21 cellular contexts compared by ENCODE assay signal in genomic region chr7:111077001-111077400, GRCh38. TPM values are rescaled to one million over a fixed set of nuclear protein-coding genes. Genes with fewer than 3 reads are reported as not detected.
DNase-seq lines count a peak whose midpoint lies in the region; ATAC-seq and TF ChIP-seq lines count a peak whose summit lies in the region.
"Had no signal": no experiment of that assay in that cellular context is flagged by ENCODE, and none has a peak within 500 bp of the region (broad histone marks: within the 10 kb centered on the region; RNA-seq: fewer than 3 reads in every experiment).

No MANE protein-coding gene starts in this region.

- H3K4me1 Mint-ChIP-seq in activated T-cell treated with anti-CD3 and anti-CD28 coated beads, Interleukin-2, amount 50 U/mL, for 72 hours (ENCODE audit: low read depth) = peaks cover 74% of the 10 kb centered on the region
- peaks cover 59 to 70% (median 61%) of the 10 kb centered on the region in 3 donors for H3K4me1 Mint-ChIP-seq in T-cell
- peaks cover 53% of the 10 kb centered on the region for H3K4me1 Mint-ChIP-seq in activated T-helper 17 cell treated with anti-CD3 and anti-CD28 coated beads, Interleukin-2, amount 50 U/mL, for 72 hours
- H3K4me1 Mint-ChIP-seq: CD14-positive monocyte had no signal

- POLR2A ChIA-PET in T-cell (lab: Charles Lee) = interaction anchor here (0.6 to 1.1 kb wide), 2 partner anchors 10 to 46 kb away, joined by 3 to 11 read pairs; no protein-coding TSS in a partner anchor

- no peaks in the 10 kb centered on the region for H3F3A ChIP-seq in smooth muscle cell (ENCODE audit: low read depth)

- H3K9me3 Mint-ChIP-seq in activated T-cell treated with anti-CD3 and anti-CD28 coated beads, Interleukin-2, amount 50 U/mL, for 72 hours = peaks cover 0 to 1% of the 10 kb centered on the region in 2 donors
- H3K9me3 Mint-ChIP-seq in T-cell = peaks cover 0 to 4% (median 0%) of the 10 kb centered on the region in 3 donors
- no peaks in the 10 kb centered on the region for H3K9me3 Mint-ChIP-seq in activated T-helper 17 cell treated with anti-CD3 and anti-CD28 coated beads, Interleukin-2, amount 50 U/mL, for 72 hours

- no peak overlapping the region for H2AFZ ChIP-seq in smooth muscle cell (ENCODE audit: low read depth)

- H3K9me3 ChIP-seq in smooth muscle cell (replicated peaks; ENCODE audit: low read depth) = no peaks in the 10 kb centered on the region

- no peak for DNase-seq in activated T-cell treated with anti-CD3 and anti-CD28 coated beads, Interleukin-2, amount 50 U/mL, for 72 hours
- no peak for DNase-seq in activated T-cell treated with anti-CD3 and anti-CD28 coated beads, Interleukin-2, amount 50 U/mL, for 48 hours
- DNase-seq in T-cell = no peak
- DNase-seq in smooth muscle cell (lab: John Stamatoyannopoulos, UW; ENCODE audit: unreplicated experiment) = no peak
- no peak for DNase-seq in UCSD-AML1 (lab: John Stamatoyannopoulos, UW; ENCODE audit: unreplicated experiment)
- DNase-seq: AML-193, DMS 273 treated with DMSO at 0.1 percent for 48 hours, GF-D8, KG1, NCI-H1048, NCI-H1436 treated with DMSO at 0.1 percent for 48 hours, NCI-H2081 treated with DMSO at 0.1 percent for 48 hours, NCI-H510A, NCI-H774 had no signal

- peaks cover 6% of the 10 kb centered on the region for H3K4me1 ChIP-seq in smooth muscle cell (ENCODE audit: low read depth)

- no peaks in the 10 kb centered on the region for H3K27me3 Mint-ChIP-seq in activated T-cell treated with anti-CD3 and anti-CD28 coated beads, Interleukin-2, amount 50 U/mL, for 72 hours (ENCODE audit: low read depth)
- H3K27me3 Mint-ChIP-seq in T-cell = no peaks in the 10 kb centered on the region
- H3K27me3 Mint-ChIP-seq in activated T-helper 17 cell treated with anti-CD3 and anti-CD28 coated beads, Interleukin-2, amount 50 U/mL, for 72 hours = no peaks in the 10 kb centered on the region

- no peaks in the 10 kb centered on the region for H3K36me3 Mint-ChIP-seq in activated T-cell treated with anti-CD3 and anti-CD28 coated beads, Interleukin-2, amount 50 U/mL, for 72 hours (ENCODE audit: insufficient read depth in 2 of 2)
- peaks cover 3% of the 10 kb centered on the region for H3K36me3 Mint-ChIP-seq in T-cell
- no peaks in the 10 kb centered on the region for H3K36me3 Mint-ChIP-seq in activated T-helper 17 cell treated with anti-CD3 and anti-CD28 coated beads, Interleukin-2, amount 50 U/mL, for 72 hours (ENCODE audit: low read depth)
- H3K36me3 Mint-ChIP-seq: CD14-positive monocyte had no signal

- WGBS in smooth muscle cell (ENCODE audit: low lambda C conversion rate) = 85% methylated on average over 2 of the region's 2 CpGs

- no peaks in the 10 kb centered on the region for H3K79me2 ChIP-seq in smooth muscle cell (ENCODE audit: low read depth)

- H3K36me3 ChIP-seq in smooth muscle cell (ENCODE audit: low read depth) = no peaks in the 10 kb centered on the region

- no peak overlapping the region for H3K4me3 ChIP-seq in smooth muscle cell

- ATAC-seq in activated T-cell treated with anti-CD3 and anti-CD28 coated beads, Interleukin-2, amount 50 U/mL, for 72 hours (replicated peaks in 1 of 2) = no peak
- ATAC-seq in T-cell (replicated peaks in 1 of 4) (no peak), HG03159 (IDR thresholded peaks at IDR 0.05; ENCODE audit: unreplicated experiment) (no peak)
- ATAC-seq in activated T-helper 17 cell treated with anti-CD3 and anti-CD28 coated beads, Interleukin-2, amount 50 U/mL, for 72 hours (replicated peaks) = no peak
- ATAC-seq: HepG2 had no signal

- no peaks in the 10 kb centered on the region for H3K27me3 ChIP-seq in smooth muscle cell (ENCODE audit: low read depth)

- peak overlapping the region; percentile 92 for H3K27ac Mint-ChIP-seq in activated T-cell treated with anti-CD3 and anti-CD28 coated beads, Interleukin-2, amount 50 U/mL, for 72 hours
- H3K27ac Mint-ChIP-seq in T-cell = peak overlapping the region; percentile 25 to 56
- H3K27ac Mint-ChIP-seq in activated T-helper 17 cell treated with anti-CD3 and anti-CD28 coated beads, Interleukin-2, amount 50 U/mL, for 72 hours = peak overlapping the region; percentile 76

- no peak overlapping the region for H3K9ac ChIP-seq in smooth muscle cell (ENCODE audit: low read depth)

- TF ChIP-seq CTCF in smooth muscle cell (IDR thresholded peaks at IDR 0.05; ENCODE audit: borderline replicate concordance, insufficient read depth, poor library complexity, severe bottlenecking) = no peak

- CTCF ChIA-PET in T-cell (lab: Charles Lee) = no interaction called here

- H4K20me1 ChIP-seq in smooth muscle cell (ENCODE audit: low read depth) = no peaks in the 10 kb centered on the region

- H3K4me3 Mint-ChIP-seq in activated T-cell treated with anti-CD3 and anti-CD28 coated beads, Interleukin-2, amount 50 U/mL, for 72 hours = peak overlapping the region; percentile 10 to 68
- H3K4me3 Mint-ChIP-seq in T-cell = no peak overlapping the region
- peak overlapping the region; percentile 51 for H3K4me3 Mint-ChIP-seq in activated T-helper 17 cell treated with anti-CD3 and anti-CD28 coated beads, Interleukin-2, amount 50 U/mL, for 72 hours
- H3K4me3 Mint-ChIP-seq: CD14-positive monocyte had no signal

- no peak overlapping the region for H3K4me2 ChIP-seq in smooth muscle cell

- H3K27ac ChIP-seq in smooth muscle cell (ENCODE audit: low read depth) = peak overlapping the region; percentile 41
- H3K27ac ChIP-seq: RWPE1 had no signal

RNA-seq across cellular contexts. Expression of gene LRRN3, which starts 13.9 kb away (rescaled TPM):
- 10 to 100 TPM; 15.3 to 24.0 TPM for total RNA-seq in activated T-cell treated with anti-CD3 and anti-CD28 coated beads, Interleukin-2, amount 50 U/mL, for 72 hours
- 100 to 1,000 TPM in 1 of 5 donors, 10 to 100 TPM in 4; 18.5 to 106 (median 52.3) TPM for total RNA-seq in T-cell
- total RNA-seq in activated T-helper 17 cell treated with anti-CD3 and anti-CD28 coated beads, Interleukin-2, amount 50 U/mL, for 72 hours = 10 to 100 TPM in 1 of 2 donors, 1 to 10 TPM in 1; 9.6 to 30.4 TPM
- 4.5 and 7.7 TPM in 2 replicates for total RNA-seq in smooth muscle cell
- polyA plus RNA-seq in smooth muscle cell = 2.5 and 5.8 TPM in 2 replicates
- total RNA-seq: MCF 10A, PC-3 had no signal
- polyA plus RNA-seq: HepG2 had no signal

Comparison
In these comparisons a context has a peak if more than half of its experiments do, and no peak if none do; other contexts are left out.
1. H3K27ac Mint-ChIP-seq: peak in every context shown above with its lines; median percentile 92 in activated T-cell treated with anti-CD3 and anti-CD28 coated beads, Interleukin-2, amount 50 U/mL, for 72 hours; 76 in activated T-helper 17 cell treated with anti-CD3 and anti-CD28 coated beads, Interleukin-2, amount 50 U/mL, for 72 hours; 40 in T-cell.
2. H3K4me3 Mint-ChIP-seq: peak in activated T-cell treated with anti-CD3 and anti-CD28 coated beads, Interleukin-2, amount 50 U/mL, for 72 hours (2 of 2) and activated T-helper 17 cell treated with anti-CD3 and anti-CD28 coated beads, Interleukin-2, amount 50 U/mL, for 72 hours (single experiment); none in T-cell (0 of 3).